ENCODE assay signal across 1 cellular context in genomic region chr11:134224710-134225662, GRCh38.
TF ChIP-seq lines count a peak whose summit lies in the region.

No MANE protein-coding gene starts in this region.

TF ChIP-seq in HepG2, 621 proteins besides CTCF, POLR2A, EP300 and RAD21 (continued from another document and continues in another):
- 0 out of 2 replicates have a peak, but pooled peaks have one; percentile 45 for TF ChIP-seq ARNTL (CRISPR knock-in tag; IDR thresholded peaks at IDR 0.05)
- no peak for TF ChIP-seq ZNF354B (CRISPR knock-in tag; IDR thresholded peaks at IDR 0.05)
- TF ChIP-seq, protein P1, sequence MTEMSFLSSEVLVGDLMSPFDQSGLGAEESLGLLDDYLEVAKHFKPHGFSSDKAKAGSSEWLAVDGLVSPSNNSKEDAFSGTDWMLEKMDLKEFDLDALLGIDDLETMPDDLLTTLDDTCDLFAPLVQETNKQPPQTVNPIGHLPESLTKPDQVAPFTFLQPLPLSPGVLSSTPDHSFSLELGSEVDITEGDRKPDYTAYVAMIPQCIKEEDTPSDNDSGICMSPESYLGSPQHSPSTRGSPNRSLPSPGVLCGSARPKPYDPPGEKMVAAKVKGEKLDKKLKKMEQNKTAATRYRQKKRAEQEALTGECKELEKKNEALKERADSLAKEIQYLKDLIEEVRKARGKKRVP (CRISPR knock-in tag; IDR thresholded peaks at IDR 0.05): no peak
- TF ChIP-seq TMF1 (CRISPR knock-in tag; IDR thresholded peaks at IDR 0.05; ENCODE audit: low read depth): 0 out of 2 replicates have a peak, but pooled peaks have one; percentile 4
- peak; percentile 46 for TF ChIP-seq YY1 (IDR thresholded peaks at IDR 0.05; ENCODE audit: insufficient read depth, insufficient replicate concordance, low read depth, low read length)
- peak; percentile 5 for TF ChIP-seq RBM39 (IDR thresholded peaks at IDR 0.05; ENCODE audit: low read depth, low read length, poor library complexity, severe bottlenecking)
- TF ChIP-seq LCORL (IDR thresholded peaks at IDR 0.05): no peak
- 0 out of 2 replicates have a peak, but pooled peaks have one; percentile 34 for TF ChIP-seq LCORL (CRISPR knock-in tag; IDR thresholded peaks at IDR 0.05)
- peak; percentile 23; the same call in 1 of the 2 replicates for TF ChIP-seq MED1 (CRISPR knock-in tag; IDR thresholded peaks at IDR 0.05)
- peak; percentile 60; the same call in 1 of the 2 replicates for TF ChIP-seq ZNF670 (CRISPR knock-in tag; IDR thresholded peaks at IDR 0.05; ENCODE audit: borderline replicate concordance)
- TF ChIP-seq SIN3A (IDR thresholded peaks at IDR 0.05; ENCODE audit: borderline replicate concordance, low read depth, low read length): 0 out of 2 replicates have a peak, but pooled peaks have one; percentile 1
- peak; percentile 26 for TF ChIP-seq HNRNPLL (IDR thresholded peaks at IDR 0.05; ENCODE audit: low read depth, low read length, poor library complexity, severe bottlenecking)
- peak; percentile 76; the same call in 1 of the 2 replicates for TF ChIP-seq CCDC6 (CRISPR knock-in tag; IDR thresholded peaks at IDR 0.05)
- peak; percentile 71; the same call in 1 of the 2 replicates for TF ChIP-seq MYPOP (CRISPR knock-in tag; IDR thresholded peaks at IDR 0.05)
- TF ChIP-seq NRL (CRISPR knock-in tag; IDR thresholded peaks at IDR 0.05; ENCODE audit: borderline replicate concordance): 0 out of 2 replicates have a peak, but pooled peaks have one; percentile 48
- peak; percentile 75 for TF ChIP-seq UBTF (CRISPR knock-in tag; IDR thresholded peaks at IDR 0.05)
- TF ChIP-seq ZNF138 (CRISPR knock-in tag; IDR thresholded peaks at IDR 0.05; ENCODE audit: low read depth): peak; percentile 26; the same call in 1 of the 2 replicates
- TF ChIP-seq, protein P2, sequence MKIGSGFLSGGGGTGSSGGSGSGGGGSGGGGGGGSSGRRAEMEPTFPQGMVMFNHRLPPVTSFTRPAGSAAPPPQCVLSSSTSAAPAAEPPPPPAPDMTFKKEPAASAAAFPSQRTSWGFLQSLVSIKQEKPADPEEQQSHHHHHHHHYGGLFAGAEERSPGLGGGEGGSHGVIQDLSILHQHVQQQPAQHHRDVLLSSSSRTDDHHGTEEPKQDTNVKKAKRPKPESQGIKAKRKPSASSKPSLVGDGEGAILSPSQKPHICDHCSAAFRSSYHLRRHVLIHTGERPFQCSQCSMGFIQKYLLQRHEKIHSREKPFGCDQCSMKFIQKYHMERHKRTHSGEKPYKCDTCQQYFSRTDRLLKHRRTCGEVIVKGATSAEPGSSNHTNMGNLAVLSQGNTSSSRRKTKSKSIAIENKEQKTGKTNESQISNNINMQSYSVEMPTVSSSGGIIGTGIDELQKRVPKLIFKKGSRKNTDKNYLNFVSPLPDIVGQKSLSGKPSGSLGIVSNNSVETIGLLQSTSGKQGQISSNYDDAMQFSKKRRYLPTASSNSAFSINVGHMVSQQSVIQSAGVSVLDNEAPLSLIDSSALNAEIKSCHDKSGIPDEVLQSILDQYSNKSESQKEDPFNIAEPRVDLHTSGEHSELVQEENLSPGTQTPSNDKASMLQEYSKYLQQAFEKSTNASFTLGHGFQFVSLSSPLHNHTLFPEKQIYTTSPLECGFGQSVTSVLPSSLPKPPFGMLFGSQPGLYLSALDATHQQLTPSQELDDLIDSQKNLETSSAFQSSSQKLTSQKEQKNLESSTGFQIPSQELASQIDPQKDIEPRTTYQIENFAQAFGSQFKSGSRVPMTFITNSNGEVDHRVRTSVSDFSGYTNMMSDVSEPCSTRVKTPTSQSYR (CRISPR knock-in tag; IDR thresholded peaks at IDR 0.05; ENCODE audit: borderline replicate concordance): no peak
- TF ChIP-seq, protein P3, sequence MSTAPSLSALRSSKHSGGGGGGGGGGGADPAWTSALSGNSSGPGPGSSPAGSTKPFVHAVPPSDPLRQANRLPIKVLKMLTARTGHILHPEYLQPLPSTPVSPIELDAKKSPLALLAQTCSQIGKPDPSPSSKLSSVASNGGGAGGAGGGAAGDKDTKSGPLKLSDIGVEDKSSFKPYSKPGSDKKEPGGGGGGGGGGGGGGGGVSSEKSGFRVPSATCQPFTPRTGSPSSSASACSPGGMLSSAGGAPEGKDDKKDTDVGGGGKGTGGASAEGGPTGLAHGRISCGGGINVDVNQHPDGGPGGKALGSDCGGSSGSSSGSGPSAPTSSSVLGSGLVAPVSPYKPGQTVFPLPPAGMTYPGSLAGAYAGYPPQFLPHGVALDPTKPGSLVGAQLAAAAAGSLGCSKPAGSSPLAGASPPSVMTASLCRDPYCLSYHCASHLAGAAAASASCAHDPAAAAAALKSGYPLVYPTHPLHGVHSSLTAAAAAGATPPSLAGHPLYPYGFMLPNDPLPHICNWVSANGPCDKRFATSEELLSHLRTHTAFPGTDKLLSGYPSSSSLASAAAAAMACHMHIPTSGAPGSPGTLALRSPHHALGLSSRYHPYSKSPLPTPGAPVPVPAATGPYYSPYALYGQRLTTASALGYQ (CRISPR knock-in tag; IDR thresholded peaks at IDR 0.05): peak; percentile 39; the same call in 1 of the 2 replicates
- peak; percentile 15; the same call in 1 of the 2 replicates for TF ChIP-seq KDM5B (CRISPR knock-in tag; IDR thresholded peaks at IDR 0.05; ENCODE audit: borderline replicate concordance)
- 0 out of 2 replicates have a peak, but pooled peaks have one; percentile 56 for TF ChIP-seq ZNF850 (CRISPR knock-in tag; conservative IDR thresholded peaks at IDR 0.05)
- peak; percentile 37 for TF ChIP-seq ZFX (CRISPR knock-in tag; IDR thresholded peaks at IDR 0.05; ENCODE audit: low read depth)
- 0 out of 2 replicates have a peak, but pooled peaks have one; percentile 56 for TF ChIP-seq NKX3-1 (CRISPR knock-in tag; IDR thresholded peaks at IDR 0.05)
- TF ChIP-seq HIVEP1 (CRISPR knock-in tag; IDR thresholded peaks at IDR 0.05): no peak
- peak; percentile 17; the same call in 1 of the 2 replicates for TF ChIP-seq ATF7-NPFF (CRISPR knock-in tag; IDR thresholded peaks at IDR 0.05; ENCODE audit: low read depth)
- TF ChIP-seq ZNF746 (CRISPR knock-in tag; IDR thresholded peaks at IDR 0.05): 0 out of 2 replicates have a peak, but pooled peaks have one; percentile 10
- peak; percentile 46; the same call in 1 of the 2 replicates for TF ChIP-seq HIC2 (CRISPR knock-in tag; IDR thresholded peaks at IDR 0.05; ENCODE audit: low read depth)
- TF ChIP-seq RBFOX2 (IDR thresholded peaks at IDR 0.05; ENCODE audit: low read depth, low read length): peak; percentile 19
- no peak for TF ChIP-seq PPARG (CRISPR knock-in tag; conservative IDR thresholded peaks at IDR 0.05)
- no peak for TF ChIP-seq DMTF1 (CRISPR knock-in tag; IDR thresholded peaks at IDR 0.05)
- TF ChIP-seq ZFY (CRISPR knock-in tag; IDR thresholded peaks at IDR 0.05): peak; percentile 13; the same call in 1 of the 2 replicates
- 0 out of 2 replicates have a peak, but pooled peaks have one; percentile 30 for TF ChIP-seq ZNF160 (CRISPR knock-in tag; IDR thresholded peaks at IDR 0.05)
- TF ChIP-seq ZNF777 (CRISPR knock-in tag; IDR thresholded peaks at IDR 0.05): peak; percentile 82
- TF ChIP-seq ZNF430 (CRISPR knock-in tag; IDR thresholded peaks at IDR 0.05): peak; percentile 23; the same call in 1 of the 2 replicates
- TF ChIP-seq SPEN (CRISPR knock-in tag; IDR thresholded peaks at IDR 0.05; ENCODE audit: low read depth): 0 out of 2 replicates have a peak, but pooled peaks have one; percentile 1
- 0 out of 2 replicates have a peak, but pooled peaks have one; percentile 68 for TF ChIP-seq ZNF704 (CRISPR knock-in tag; IDR thresholded peaks at IDR 0.05; ENCODE audit: borderline replicate concordance)
- TF ChIP-seq ZBED4 (CRISPR knock-in tag; IDR thresholded peaks at IDR 0.05; ENCODE audit: borderline replicate concordance): no peak
- TF ChIP-seq MAFF (IDR thresholded peaks at IDR 0.05; ENCODE audit: low read depth, low read length): no peak
- peak; percentile 19; the same call in 1 of the 2 replicates for TF ChIP-seq ZNF772 (CRISPR knock-in tag; IDR thresholded peaks at IDR 0.05)
- TF ChIP-seq ZNF20 (CRISPR knock-in tag; IDR thresholded peaks at IDR 0.05): peak; percentile 33; the same call in 1 of the 2 replicates
